In the genomic region with DNA sequence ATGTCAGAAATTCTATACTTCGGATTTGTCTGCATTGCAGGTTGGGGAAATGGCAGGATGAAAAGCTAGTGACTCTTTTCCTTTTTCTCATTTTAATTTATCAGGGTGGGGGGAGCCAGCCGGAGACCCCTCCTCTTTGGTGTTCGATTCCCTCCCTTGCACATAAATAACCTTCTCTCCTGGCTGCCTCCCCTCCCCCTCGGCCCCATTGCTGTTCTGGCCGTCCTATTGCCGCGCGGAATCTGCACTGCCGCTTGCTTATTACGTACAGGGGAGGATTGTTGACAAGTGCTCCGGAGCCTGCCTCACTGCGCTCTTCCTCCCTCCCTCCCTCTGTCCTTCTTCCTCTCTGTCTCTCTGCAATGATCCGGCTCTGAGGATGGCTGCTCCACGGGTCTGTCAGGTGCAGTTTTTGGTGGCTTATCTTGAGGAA, we compare ENCODE assay signal across 9 cellular contexts.
A peak's percentile ranks its signal among the peaks of the same experiment; 100 is the strongest.
DNase-seq lines count a peak whose midpoint lies in the region; ATAC-seq, FAIRE-seq and TF ChIP-seq lines count a peak whose summit lies in the region.
"Had no signal": no experiment of that assay in that cellular context is flagged by ENCODE, and none has a peak within 500 bp of the region (broad histone marks: within the 10 kb centered on the region; RNA-seq: fewer than 3 reads in every experiment).

No MANE protein-coding gene starts in this region.

- H3K9ac ChIP-seq in Loucy (ENCODE audit: low read depth, low read length, poor library complexity, severe bottlenecking) = no peak overlapping the region

- H3K27ac Mint-ChIP-seq in CD4-positive, alpha-beta memory T cell = peak overlapping the region in 5 of 7 donors; percentile 0 to 68 (median 48)
- peak overlapping the region; percentile 56 for H3K27ac Mint-ChIP-seq in activated CD8-positive, alpha-beta T cell treated with anti-CD3 and anti-CD28 coated beads for 36 hours

- no peak overlapping the region for H3K4me3 ChIP-seq in CD4-positive, alpha-beta memory T cell (ENCODE audit: low read length in 2 of 2)
- H3K4me3 ChIP-seq in Loucy (ENCODE audit: low read length, poor library complexity, severe bottlenecking) (no peak overlapping the region), pancreas (peak overlapping the region in 2 of 4 donors; percentile 12 to 28)

- no peaks in the 10 kb centered on the region for H3K36me3 Mint-ChIP-seq in CD4-positive, alpha-beta memory T cell
- no peaks in the 10 kb centered on the region for H3K36me3 Mint-ChIP-seq in activated CD8-positive, alpha-beta T cell treated with anti-CD3 and anti-CD28 coated beads for 36 hours (ENCODE audit: low read depth)

- no peaks in the 10 kb centered on the region for H3K27me3 ChIP-seq in CD4-positive, alpha-beta memory T cell (ENCODE audit: insufficient read depth, low read length)
- H3K27me3 ChIP-seq in Loucy (ENCODE audit: insufficient read depth, low read length, poor library complexity, severe bottlenecking) (no peaks in the 10 kb centered on the region), pancreas (no peaks in the 10 kb centered on the region)

- CTCF ChIA-PET in CD4-positive, alpha-beta memory T cell (lab: Charles Lee; ENCODE audit: partially characterized antibody) = interaction anchor here (0.9 kb wide), 1 partner anchor 10 kb away, joined by 3 read pairs; no protein-coding TSS in a partner anchor
- CTCF ChIA-PET in activated CD8-positive, alpha-beta T cell treated with anti-CD3 and anti-CD28 coated beads for 36 hours (lab: Charles Lee) = interaction anchor here (0.7 to 2.0 kb wide), 5 partner anchors 9 to 39 kb away, joined by 3 to 9 read pairs (median 3); no protein-coding TSS in a partner anchor

- TF ChIP-seq CTCF in Loucy (conservative IDR thresholded peaks at IDR 0.05; ENCODE audit: low read length) = no peak
- no peak for TF ChIP-seq CTCF in activated CD8-positive, alpha-beta T cell treated with anti-CD3 and anti-CD28 coated beads for 36 hours (IDR thresholded peaks at IDR 0.05)
- TF ChIP-seq CTCF in pancreas (IDR thresholded peaks at IDR 0.05) = no peak

- WGBS in pancreas, 2 donors = 23 to 26% methylated on average over 14 of the region's 14 CpGs

- intact Hi-C loops in CD4-positive, alpha-beta memory T cell (cut with micrococcal nuclease) = no loop called here
- intact Hi-C loops in activated CD8-positive, alpha-beta T cell treated with anti-CD3 and anti-CD28 coated beads for 36 hours (cut with micrococcal nuclease) = no loop called here
- intact Hi-C loops in Right ventricle myocardium superior (cut with DNase I) = no loop called here
- intact Hi-C loops in pancreas (cut with DNase I) = no loop called here

- H3K79me2 ChIP-seq in Loucy (ENCODE audit: insufficient read depth, low read length) = peaks cover 100% of the 10 kb centered on the region

- no peak overlapping the region for H2AFZ ChIP-seq in Loucy (ENCODE audit: low read length)

- peaks cover 0 to 1% (median 0%) of the 10 kb centered on the region in 8 donors for H3K9me3 Mint-ChIP-seq in CD4-positive, alpha-beta memory T cell
- no peaks in the 10 kb centered on the region for H3K9me3 Mint-ChIP-seq in activated CD8-positive, alpha-beta T cell treated with anti-CD3 and anti-CD28 coated beads for 36 hours

- H3K4me3 Mint-ChIP-seq in CD4-positive, alpha-beta memory T cell = peak overlapping the region; percentile 30 to 80 (median 74)
- H3K4me3 Mint-ChIP-seq in activated CD8-positive, alpha-beta T cell treated with anti-CD3 and anti-CD28 coated beads for 36 hours = peak overlapping the region; percentile 59

- DNase-seq in CD4-positive, alpha-beta memory T cell = no peak
- peak; percentile 69 for DNase-seq in activated CD8-positive, alpha-beta T cell treated with anti-CD3 and anti-CD28 coated beads for 36 hours
- DNase-seq in Right ventricle myocardium superior (peak; percentile 84), pancreas (peak in 2 of 6 donors; percentile 22 to 28), SW480 (ENCODE audit: low spot score) (no peak), NCI-H128 (lab: John Stamatoyannopoulos, UW; ENCODE audit: unreplicated experiment) (no peak)

- POLR2A ChIA-PET in CD4-positive, alpha-beta memory T cell (lab: Charles Lee; ENCODE audit: partially characterized antibody) = no interaction called here
- POLR2A ChIA-PET in activated CD8-positive, alpha-beta T cell treated with anti-CD3 and anti-CD28 coated beads for 36 hours (lab: Charles Lee) = interaction anchor here (0.6 kb wide), 1 partner anchor 76 kb away, joined by 3 read pairs; no protein-coding TSS in a partner anchor

- no peak for FAIRE-seq in pancreas (lab: Jason Lieb, UNC)

- peaks cover 62 to 85% (median 74%) of the 10 kb centered on the region in 4 donors for H3K4me1 Mint-ChIP-seq in CD4-positive, alpha-beta memory T cell
- peaks cover 81% of the 10 kb centered on the region for H3K4me1 Mint-ChIP-seq in activated CD8-positive, alpha-beta T cell treated with anti-CD3 and anti-CD28 coated beads for 36 hours (ENCODE audit: low read depth)

- H4K20me1 ChIP-seq in Loucy (ENCODE audit: insufficient read depth, low read length, poor library complexity, severe bottlenecking) = peaks cover 97% of the 10 kb centered on the region

- peak overlapping the region; percentile 87 for H3K4me2 ChIP-seq in Loucy (ENCODE audit: low read depth, low read length, poor library complexity, severe bottlenecking)

- H3F3A ChIP-seq in Loucy (ENCODE audit: low read depth) = peaks cover 11% of the 10 kb centered on the region; the same call in 1 of the 2 replicates

- H3K27ac ChIP-seq in CD4-positive, alpha-beta memory T cell (ENCODE audit: low read depth, low read length) = no peak overlapping the region
- H3K27ac ChIP-seq in pancreas = peak overlapping the region in 1 of 4 donors; percentile 23

- ATAC-seq in activated CD8-positive, alpha-beta T cell treated with anti-CD3 and anti-CD28 coated beads for 36 hours = peak; percentile 55
- peak; percentile 91 for ATAC-seq in Right ventricle myocardium superior (ENCODE audit: poor library complexity)
- ATAC-seq in pancreas = peak in 3 of 4 donors; percentile 46 to 75 (median 53)
- ATAC-seq in HG03571 (IDR thresholded peaks at IDR 0.05; ENCODE audit: unreplicated experiment) = no peak
- ATAC-seq: HCT116 had no signal

- H3K27me3 Mint-ChIP-seq in CD4-positive, alpha-beta memory T cell = no peaks in the 10 kb centered on the region
- H3K27me3 Mint-ChIP-seq in activated CD8-positive, alpha-beta T cell treated with anti-CD3 and anti-CD28 coated beads for 36 hours = no peaks in the 10 kb centered on the region

- H3K9me2 ChIP-seq in Loucy (replicated peaks; ENCODE audit: low read depth, low read length) = no peaks in the 10 kb centered on the region

- H3K36me3 ChIP-seq in CD4-positive, alpha-beta memory T cell (ENCODE audit: insufficient read depth, low read length) = no peaks in the 10 kb centered on the region
- H3K36me3 ChIP-seq in Loucy (ENCODE audit: insufficient read depth, low read length) (0 out of 2 replicates have a peak, but pooled peaks cover 6% of the 10 kb centered on the region), pancreas (no peaks in the 10 kb centered on the region)

- H3K4me1 ChIP-seq in CD4-positive, alpha-beta memory T cell (ENCODE audit: insufficient read depth, low read length) = peaks cover 79% of the 10 kb centered on the region
- H3K4me1 ChIP-seq in Loucy (ENCODE audit: insufficient read depth, low read length, poor library complexity, severe bottlenecking) (peaks cover 90% of the 10 kb centered on the region), pancreas (peaks cover 0 to 28% (median 23%) of the 10 kb centered on the region in 3 donors)

- no peaks in the 10 kb centered on the region for H3K9me3 ChIP-seq in CD4-positive, alpha-beta memory T cell (ENCODE audit: control insufficient read depth in 1 of 2, low read length in 2 of 2)
- H3K9me3 ChIP-seq in Loucy (ENCODE audit: insufficient read depth, low read depth, low read length) (no peaks in the 10 kb centered on the region), pancreas (no peaks in the 10 kb centered on the region)

Comparison
In these comparisons a context has a peak if more than half of its experiments do, and no peak if none do; other contexts are left out.
1. DNase-seq: peak in activated CD8-positive, alpha-beta T cell treated with anti-CD3 and anti-CD28 coated beads for 36 hours (single experiment) and Right ventricle myocardium superior (single experiment); none in CD4-positive, alpha-beta memory T cell (0 of 5), SW480 (single experiment) and NCI-H128 (single experiment).